Comparison of ENCODE assay signal across 30 cellular contexts in genomic region chr11:116239247-116239646, GRCh38.
"Had no signal": no experiment of that assay in that cellular context is flagged by ENCODE, and none has a peak within 500 bp of the region (broad histone marks: within the 10 kb centered on the region; RNA-seq: fewer than 3 reads in every experiment).

No MANE protein-coding gene starts in this region.

- H3K4me2 ChIP-seq: PC-9 had no signal

- H3K4me3 ChIP-seq: cardiac muscle cell, MG63, PC-9, SJCRH30, SK-N-MC had no signal

- H3K36me3 ChIP-seq: cardiac muscle cell, MG63, SJCRH30 had no signal

- DNase-seq: activated CD4-positive, alpha-beta T cell treated with anti-CD3 and anti-CD28 coated beads, Interleukin-2, amount 10 ng/mL, durations not matched to agents 24 days and 14 days; activated CD4-positive, alpha-beta T cell treated with anti-CD3 and anti-CD28 coated beads, Interleukin-2, amount 50 U/mL, for 4 hours; activated CD8-positive, alpha-beta T cell treated with anti-CD3 and anti-CD28 coated beads for 36 hours; activated effector memory CD4-positive, alpha-beta T cell treated with anti-CD3 and anti-CD28 coated beads, Interleukin-2, amount 50 U/mL, for 16 hours; activated naive CD4-positive, alpha-beta T cell; activated naive CD4-positive, alpha-beta T cell treated with anti-CD3 and anti-CD28 coated beads, Interleukin-2, amount 50 U/mL, for 16 hours; activated naive CD8-positive, alpha-beta T cell treated with anti-CD3 and anti-CD28 coated beads for 36 hours; activated T-cell treated with anti-CD3 and anti-CD28 coated beads, Interleukin-2, amount 50 U/mL, for 1 hour; activated T-cell treated with anti-CD3 and anti-CD28 coated beads, Interleukin-2, amount 50 U/mL, for 72 hours; amniotic stem cell; aorta; Kasumi-1; KG1; MG63; NCI-H1048; NCI-H1105 treated with DMSO at 0.1 percent for 48 hours; NCI-H1436; NCI-H1694; NCI-H1930; NCI-H2081 treated with DMSO at 0.1 percent for 48 hours; NCI-H510A; NCI-H526; NCI-H748 treated with DMSO at 0.1 percent for 48 hours; NK-92 treated with Interleukin-12 subunit alpha and Interleukin-12 subunit beta, amount 100 ng/mL, for 24 hours; PC-9; SHP77; SJCRH30 had no signal

- ATAC-seq: activated CD8-positive, alpha-beta T cell treated with anti-CD3 and anti-CD28 coated beads for 36 hours; activated T-cell treated with anti-CD3 and anti-CD28 coated beads, Interleukin-2, amount 50 U/mL, for 72 hours; activated T-helper 17 cell treated with anti-CD3 and anti-CD28 coated beads, Interleukin-2, amount 50 U/mL, for 72 hours had no signal

- H3K27me3 ChIP-seq: cardiac muscle cell, MG63, SJCRH30 had no signal

- H3K4me1 ChIP-seq: SJCRH30 had no signal

- H3K9me3 ChIP-seq: MG63, SJCRH30 had no signal

- H2AFZ ChIP-seq: PC-9 had no signal

- H3K27ac ChIP-seq: cardiac muscle cell, PC-9, SJCRH30, SK-N-MC had no signal
